8 cellular contexts compared by ENCODE assay signal in the genomic region with DNA sequence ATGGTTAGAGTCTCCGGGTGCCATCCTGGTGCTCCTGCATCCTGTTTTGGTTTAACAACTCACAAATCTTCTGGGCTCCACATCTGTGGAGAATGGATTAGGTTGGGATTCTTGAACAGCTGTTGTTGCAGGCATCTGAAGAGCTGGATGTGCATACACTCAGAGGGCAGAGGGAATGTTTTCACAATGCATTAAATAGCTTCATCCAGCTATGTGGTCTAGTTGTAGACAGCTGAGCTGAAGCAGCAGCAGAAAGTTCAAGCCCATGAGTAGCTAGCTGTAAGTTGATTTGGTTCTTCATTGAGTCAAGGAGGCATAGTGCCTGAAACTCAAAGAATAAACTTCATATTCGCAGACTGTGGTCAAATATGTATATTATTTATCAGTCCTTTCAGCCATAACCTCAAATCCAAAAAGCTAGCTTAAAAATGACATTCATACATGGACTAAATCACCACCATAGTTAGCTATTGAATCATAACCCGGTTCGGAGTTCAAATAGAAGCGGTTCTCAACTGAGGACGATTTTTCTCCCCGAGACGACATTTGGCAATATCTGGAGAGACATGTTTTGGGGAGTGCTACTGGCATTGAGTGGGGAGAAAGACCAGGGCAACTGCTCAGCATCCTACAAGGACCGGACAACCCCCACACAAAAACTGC. TPM values are rescaled to one million over a fixed set of nuclear protein-coding genes. Genes with fewer than 3 reads are reported as not detected.
DNase-seq lines count a peak whose midpoint lies in the region; ATAC-seq and TF ChIP-seq lines count a peak whose summit lies in the region.

No MANE protein-coding gene starts in this region.

- intact Hi-C loops in mucosa of descending colon (cut with DNase I, micrococcal nuclease) = no loop called here

- H3K4me3 ChIP-seq in GM08714 (ENCODE audit: low read length) = peak overlapping the region; percentile 68; the same call in 1 of the 2 replicates
- peak overlapping the region; percentile 75 for H3K4me3 ChIP-seq in epithelial cell of esophagus (ENCODE audit: low read length)
- peak overlapping the region; percentile 80 for H3K4me3 ChIP-seq in retinal pigment epithelial cell (ENCODE audit: low read length)
- no peak overlapping the region for H3K4me3 ChIP-seq in mucosa of descending colon

- TF ChIP-seq CTCF in epithelial cell of esophagus (IDR thresholded peaks at IDR 0.05; ENCODE audit: insufficient read depth, low read depth, low read length, missing control alignments) = no peak
- TF ChIP-seq CTCF in retinal pigment epithelial cell (conservative IDR thresholded peaks at IDR 0.05; ENCODE audit: low read depth, low read length) = no peak
- TF ChIP-seq CTCF in mucosa of descending colon (IDR thresholded peaks at IDR 0.05) = no peak

- H3K9me3 ChIP-seq in mucosa of descending colon = no peaks in the 10 kb centered on the region

- ATAC-seq in mucosa of descending colon = no peak

- no peaks in the 10 kb centered on the region for H3K36me3 ChIP-seq in mucosa of descending colon (ENCODE audit: low read depth)

- peaks cover 28% of the 10 kb centered on the region for H3K4me1 ChIP-seq in mucosa of descending colon (ENCODE audit: low read depth)

- DNase-seq in OCI-M1 (lab: John Stamatoyannopoulos, UW) (peak; percentile 50), epithelial cell of esophagus (ENCODE audit: low read depth) (no peak), retinal pigment epithelial cell (ENCODE audit: low read depth) (no peak), mucosa of descending colon (no peak), hepatic stellate cell (ENCODE audit: low spot score) (no peak), NCI-H2029 treated with DMSO at 0.1 percent for 48 hours (lab: John Stamatoyannopoulos, UW) (no peak), NCI-H446 (lab: John Stamatoyannopoulos, UW) (no peak)

RNA-seq across cellular contexts. Expression of a gene that starts 0.9 kb away (rescaled TPM):
- 10 to 100 TPM; 56.0 to 75.2 (median 63.9) TPM for total RNA-seq in mucosa of descending colon

RNA-seq across cellular contexts. Expression of a gene that starts 2.2 kb away (rescaled TPM):
- 10 to 100 TPM; 33.3 to 46.2 (median 39.6) TPM for total RNA-seq in mucosa of descending colon

RNA-seq across cellular contexts. Expression of a gene that starts 50.0 kb away (rescaled TPM):
- total RNA-seq in mucosa of descending colon = 10 to 100 TPM in 1 of 3 donors, 1 to 10 TPM in 2; 8.5 to 12.5 (median 8.8) TPM
